9 cellular contexts compared by ENCODE assay signal in genomic region chr2:100142393-100142792, GRCh38. TPM values are rescaled to one million over a fixed set of nuclear protein-coding genes. Genes with fewer than 3 reads are reported as not detected.
DNase-seq lines count a peak whose midpoint lies in the region; ATAC-seq and TF ChIP-seq lines count a peak whose summit lies in the region.
"Had no signal": no experiment of that assay in that cellular context is flagged by ENCODE, and none has a peak within 500 bp of the region (broad histone marks: within the 10 kb centered on the region; RNA-seq: fewer than 3 reads in every experiment).

TSS of gene AFF3 (minus strand) at chr2:100142590. CDS start at chr2:100104454, 38,136 bp downstream.

- TF ChIP-seq EP300 in esophagus muscularis mucosa (IDR thresholded peaks at IDR 0.05): no peak

- ATAC-seq in GM18868 (IDR thresholded peaks at IDR 0.05; ENCODE audit: unreplicated experiment) (peak; percentile 99), HG02973 (IDR thresholded peaks at IDR 0.05; ENCODE audit: unreplicated experiment) (peak; percentile 98)
- ATAC-seq in stimulated activated naive CD8-positive, alpha-beta T cell treated with anti-CD3 and anti-CD28 coated beads, Interleukin-15, amount 100 ng/mL, for 72 hours: peak; percentile 97

- no peaks in the 10 kb centered on the region for H3K9me3 ChIP-seq in esophagus muscularis mucosa

- H3K4me3 Mint-ChIP-seq in T-helper 1 cell treated with Interleukin-12 subunit alpha and Interleukin-12 subunit beta and Interleukin-4 antibody, amounts not matched to agents 30 μg/mL and 1 μg/mL, for 36 hours: peak within 1 kb of the TSS; percentile 46
- peak within 1 kb of the TSS; percentile 62 to 76 for H3K4me3 Mint-ChIP-seq in stimulated activated naive CD8-positive, alpha-beta T cell treated with anti-CD3 and anti-CD28 coated beads, Interleukin-15, amount 100 ng/mL, for 72 hours

- H3K4me3 ChIP-seq in esophagus muscularis mucosa: no peak within 1 kb of the TSS

- TF ChIP-seq POLR2A in esophagus muscularis mucosa (IDR thresholded peaks at IDR 0.05; ENCODE audit: low read depth): no peak

- in situ Hi-C loops in KBM-7 (cut with MboI; ENCODE audit: low pct_unique_long_range_greater_than_20kb, low sequenced_read_pairs): no loop called here

- H3K36me3 Mint-ChIP-seq in T-helper 1 cell treated with Interleukin-12 subunit alpha and Interleukin-12 subunit beta and Interleukin-4 antibody, amounts not matched to agents 30 μg/mL and 1 μg/mL, for 36 hours (ENCODE audit: low read depth): no peaks in the 10 kb centered on the region

- H3K4me1 ChIP-seq in esophagus muscularis mucosa: no peaks in the 10 kb centered on the region

- no peak for DNase-seq in esophagus muscularis mucosa (ENCODE audit: extremely low spot score)
- peak; percentile 78 to 84 for DNase-seq in stimulated activated naive CD8-positive, alpha-beta T cell treated with anti-CD3 and anti-CD28 coated beads, Interleukin-15, amount 100 ng/mL, for 72 hours
- DNase-seq in glomerular visceral epithelial cell (ENCODE audit: extremely low spot score): no peak
- DNase-seq in NCI-H1694 (lab: John Stamatoyannopoulos, UW): no peak
- no peak for DNase-seq in KBM-7

- no peaks in the 10 kb centered on the region for H3K27me3 ChIP-seq in esophagus muscularis mucosa

- H3K27ac ChIP-seq in esophagus muscularis mucosa (replicated peaks in 1 of 4): no peak within 1 kb of the TSS
- H3K27ac ChIP-seq: KMS-11 had no signal

- peak within 1 kb of the TSS; percentile 58 for H3K27ac Mint-ChIP-seq in T-helper 1 cell treated with Interleukin-12 subunit alpha and Interleukin-12 subunit beta and Interleukin-4 antibody, amounts not matched to agents 30 μg/mL and 1 μg/mL, for 36 hours
- peak within 1 kb of the TSS; percentile 32 to 65 for H3K27ac Mint-ChIP-seq in stimulated activated naive CD8-positive, alpha-beta T cell treated with anti-CD3 and anti-CD28 coated beads, Interleukin-15, amount 100 ng/mL, for 72 hours

- peaks cover 20% of the 10 kb centered on the region for H3K4me1 Mint-ChIP-seq in T-helper 1 cell treated with Interleukin-12 subunit alpha and Interleukin-12 subunit beta and Interleukin-4 antibody, amounts not matched to agents 30 μg/mL and 1 μg/mL, for 36 hours (ENCODE audit: low read depth)
- peaks cover 59% of the 10 kb centered on the region for H3K4me1 Mint-ChIP-seq in stimulated activated naive CD8-positive, alpha-beta T cell treated with anti-CD3 and anti-CD28 coated beads, Interleukin-15, amount 100 ng/mL, for 72 hours

- H3K9me3 Mint-ChIP-seq in T-helper 1 cell treated with Interleukin-12 subunit alpha and Interleukin-12 subunit beta and Interleukin-4 antibody, amounts not matched to agents 30 μg/mL and 1 μg/mL, for 36 hours: peaks cover 8% of the 10 kb centered on the region
- peaks cover 6 to 12% of the 10 kb centered on the region in 2 donors for H3K9me3 Mint-ChIP-seq in stimulated activated naive CD8-positive, alpha-beta T cell treated with anti-CD3 and anti-CD28 coated beads, Interleukin-15, amount 100 ng/mL, for 72 hours

- intact Hi-C loops in esophagus muscularis mucosa (cut with DNase I): no loop called here

- no peaks in the 10 kb centered on the region for H3K36me3 ChIP-seq in esophagus muscularis mucosa

- 92% methylated on average over 11 of the region's 11 CpGs for WGBS in esophagus muscularis mucosa

- no peak for TF ChIP-seq CTCF in esophagus muscularis mucosa (IDR thresholded peaks at IDR 0.05)

- H3K27me3 Mint-ChIP-seq in T-helper 1 cell treated with Interleukin-12 subunit alpha and Interleukin-12 subunit beta and Interleukin-4 antibody, amounts not matched to agents 30 μg/mL and 1 μg/mL, for 36 hours (ENCODE audit: low read depth): peaks cover 40% of the 10 kb centered on the region
- H3K27me3 Mint-ChIP-seq in stimulated activated naive CD8-positive, alpha-beta T cell treated with anti-CD3 and anti-CD28 coated beads, Interleukin-15, amount 100 ng/mL, for 72 hours: peaks cover 21% of the 10 kb centered on the region

RNA-seq across cellular contexts. Expression of gene AFF3, which starts in this region (rescaled TPM):
- 10 to 100 TPM; 36.4 to 99.5 (median 56.9) TPM for total RNA-seq in esophagus muscularis mucosa

Comparison
In these comparisons a context has a peak if more than half of its experiments do, and no peak if none do; other contexts are left out.
1. DNase-seq: peak in stimulated activated naive CD8-positive, alpha-beta T cell treated with anti-CD3 and anti-CD28 coated beads, Interleukin-15, amount 100 ng/mL, for 72 hours (2 of 2); none in esophagus muscularis mucosa (single experiment), glomerular visceral epithelial cell (single experiment), NCI-H1694 (single experiment) and KBM-7 (single experiment).
2. Peak in every context shown above with its lines, with median percentiles within 50 percentile points of each other: ATAC-seq.